ENCODE assay signal across 27 cellular contexts in genomic region chr21:40141621-40142020, GRCh38.
"Had no signal": no experiment of that assay in that cellular context is flagged by ENCODE, and none has a peak within 500 bp of the region (broad histone marks: within the 10 kb centered on the region; RNA-seq: fewer than 3 reads in every experiment).

No MANE protein-coding gene starts in this region.

- H3K36me3 Mint-ChIP-seq: stimulated activated effector memory CD8-positive, alpha-beta T cell treated with anti-CD3 and anti-CD28 coated beads, Interleukin-12 subunit alpha, Interleukin-12 subunit beta, amount 100 ng/mL, for 72 hours; stimulated activated memory B cell treated with anti-CD40 and anti-IgM and Interleukin-4, amounts not matched to agents 10 μg/mL and 1 μg/mL and 100 μg/mL, for 72 hours; stimulated activated naive B cell treated with anti-CD40 and anti-IgM and Interleukin-4, amounts not matched to agents 10 μg/mL and 1 μg/mL and 100 μg/mL, for 72 hours; type B pancreatic cell had no signal

- H3K27ac Mint-ChIP-seq: stimulated activated effector memory CD8-positive, alpha-beta T cell treated with anti-CD3 and anti-CD28 coated beads, Interleukin-12 subunit alpha, Interleukin-12 subunit beta, amount 100 ng/mL, for 72 hours; stimulated activated memory B cell treated with anti-CD40 and anti-IgM and Interleukin-4, amounts not matched to agents 10 μg/mL and 1 μg/mL and 100 μg/mL, for 72 hours; stimulated activated naive B cell treated with anti-CD40 and anti-IgM and Interleukin-4, amounts not matched to agents 10 μg/mL and 1 μg/mL and 100 μg/mL, for 72 hours; stimulated activated naive CD8-positive, alpha-beta T cell treated with anti-CD3 and anti-CD28 coated beads, Interleukin-15, amount 100 ng/mL, for 72 hours; stimulated activated naive CD8-positive, alpha-beta T cell treated with anti-CD3 and anti-CD28 coated beads, Interleukin-15, Interleukin-2, amounts not matched to agents 100 ng/mL and 50 ng/mL, for 24 hours; type B pancreatic cell had no signal

- H3K27ac ChIP-seq: stomach, suprapubic skin, testis, thoracic aorta, tibial artery, tibial nerve, upper lobe of left lung, upper lobe of right lung, uterus, vagina had no signal

- H3K9me3 ChIP-seq: stomach, suprapubic skin, testis, thoracic aorta, tibial artery, tibial nerve, upper lobe of left lung, upper lobe of right lung, uterus, vagina had no signal

- H3K36me3 ChIP-seq: stomach, suprapubic skin, thoracic aorta, tibial artery, tibial nerve, upper lobe of left lung, upper lobe of right lung, uterus, vagina had no signal

- H3K9me3 Mint-ChIP-seq: stimulated activated effector memory CD8-positive, alpha-beta T cell treated with anti-CD3 and anti-CD28 coated beads, Interleukin-12 subunit alpha, Interleukin-12 subunit beta, amount 100 ng/mL, for 72 hours; stimulated activated memory B cell treated with anti-CD40 and anti-IgM and Interleukin-4, amounts not matched to agents 10 μg/mL and 1 μg/mL and 100 μg/mL, for 72 hours; stimulated activated naive B cell treated with anti-CD40 and anti-IgM and Interleukin-4, amounts not matched to agents 10 μg/mL and 1 μg/mL and 100 μg/mL, for 72 hours; stimulated activated naive CD8-positive, alpha-beta T cell treated with anti-CD3 and anti-CD28 coated beads, Interleukin-15, amount 100 ng/mL, for 72 hours; stimulated activated naive CD8-positive, alpha-beta T cell treated with anti-CD3 and anti-CD28 coated beads, Interleukin-15, Interleukin-2, amounts not matched to agents 100 ng/mL and 50 ng/mL, for 24 hours; type B pancreatic cell had no signal

- ATAC-seq: stimulated activated effector memory CD8-positive, alpha-beta T cell treated with anti-CD3 and anti-CD28 coated beads, Interleukin-12 subunit alpha, Interleukin-12 subunit beta, amount 100 ng/mL, for 72 hours; stimulated activated naive CD8-positive, alpha-beta T cell treated with anti-CD3 and anti-CD28 coated beads, Interleukin-15, amount 100 ng/mL, for 72 hours; stimulated activated naive CD8-positive, alpha-beta T cell treated with anti-CD3 and anti-CD28 coated beads, Interleukin-15, Interleukin-2, amounts not matched to agents 100 U/mL and 50 U/mL, for 24 hours; upper lobe of right lung had no signal

- H3K4me1 ChIP-seq: stomach, suprapubic skin, testis, tibial artery, tibial nerve, upper lobe of left lung, uterus, vagina had no signal

- H3K27me3 ChIP-seq: suprapubic skin, testis, tibial nerve, upper lobe of left lung, upper lobe of right lung, uterus, vagina had no signal

- H3K4me3 ChIP-seq: stomach, suprapubic skin, testis, thoracic aorta, tibial artery, tibial nerve, upper lobe of left lung, upper lobe of right lung, uterus, vagina had no signal

- H3K4me3 Mint-ChIP-seq: stimulated activated effector memory CD8-positive, alpha-beta T cell treated with anti-CD3 and anti-CD28 coated beads, Interleukin-12 subunit alpha, Interleukin-12 subunit beta, amount 100 ng/mL, for 72 hours; stimulated activated memory B cell treated with anti-CD40 and anti-IgM and Interleukin-4, amounts not matched to agents 10 μg/mL and 1 μg/mL and 100 μg/mL, for 72 hours; stimulated activated naive B cell treated with anti-CD40 and anti-IgM and Interleukin-4, amounts not matched to agents 10 μg/mL and 1 μg/mL and 100 μg/mL, for 72 hours; stimulated activated naive CD8-positive, alpha-beta T cell treated with anti-CD3 and anti-CD28 coated beads, Interleukin-15, amount 100 ng/mL, for 72 hours; stimulated activated naive CD8-positive, alpha-beta T cell treated with anti-CD3 and anti-CD28 coated beads, Interleukin-15, Interleukin-2, amounts not matched to agents 100 ng/mL and 50 ng/mL, for 24 hours; type B pancreatic cell had no signal

- H3K4me1 Mint-ChIP-seq: stimulated activated effector memory CD8-positive, alpha-beta T cell treated with anti-CD3 and anti-CD28 coated beads, Interleukin-12 subunit alpha, Interleukin-12 subunit beta, amount 100 ng/mL, for 72 hours; stimulated activated memory B cell treated with anti-CD40 and anti-IgM and Interleukin-4, amounts not matched to agents 10 μg/mL and 1 μg/mL and 100 μg/mL, for 72 hours; stimulated activated naive CD8-positive, alpha-beta T cell treated with anti-CD3 and anti-CD28 coated beads, Interleukin-15, amount 100 ng/mL, for 72 hours had no signal

- DNase-seq: stimulated activated CD4-positive, alpha-beta T cell treated with anti-CD3 and anti-CD28 coated beads, Interleukin-2, amount 100 ng/mL, for 24 hours; stimulated activated CD4-positive, alpha-beta T cell treated with anti-CD3 and anti-CD28 coated beads, Interleukin-2, amount 100 ng/mL, for 48 hours; stimulated activated CD4-positive, alpha-beta T cell treated with anti-CD3 and anti-CD28 coated beads, Interleukin-4, amount 100 ng/mL, for 1 hour; stimulated activated CD4-positive, alpha-beta T cell treated with anti-CD3 and anti-CD28 coated beads, Interleukin-4, amount 100 ng/mL, for 24 hours; stimulated activated CD4-positive, alpha-beta T cell treated with anti-CD3 and anti-CD28 coated beads, Interleukin-4, amount 100 ng/mL, for 4 hours; stimulated activated CD8-positive, alpha-beta memory T cell treated with anti-CD3 and anti-CD28 coated beads, Interleukin-4, amount 100 ng/mL, for 48 hours; stimulated activated naive B cell treated with anti-CD40 and anti-IgM and Interleukin-4, amounts not matched to agents 10 μg/mL and 1 μg/mL and 100 μg/mL, for 72 hours; stimulated activated naive CD4-positive, alpha-beta T cell; stimulated activated naive CD4-positive, alpha-beta T cell treated with Interleukin-2 at 50 U/mL for 16 hours; stimulated activated naive CD8-positive, alpha-beta T cell treated with anti-CD3 and anti-CD28 coated beads, Interleukin-15, amount 100 ng/mL, for 72 hours; stimulated activated naive CD8-positive, alpha-beta T cell treated with anti-CD3 and anti-CD28 coated beads, Interleukin-15, Interleukin-2, amounts not matched to agents 100 U/mL and 50 U/mL, for 24 hours; stomach; substantia nigra; testis; tibial artery; trophoblast cell; upper lobe of right lung; uterus had no signal

- H3K27me3 Mint-ChIP-seq: stimulated activated memory B cell treated with anti-CD40 and anti-IgM and Interleukin-4, amounts not matched to agents 10 μg/mL and 1 μg/mL and 100 μg/mL, for 72 hours; stimulated activated naive B cell treated with anti-CD40 and anti-IgM and Interleukin-4, amounts not matched to agents 10 μg/mL and 1 μg/mL and 100 μg/mL, for 72 hours; stimulated activated naive CD8-positive, alpha-beta T cell treated with anti-CD3 and anti-CD28 coated beads, Interleukin-15, amount 100 ng/mL, for 72 hours; stimulated activated naive CD8-positive, alpha-beta T cell treated with anti-CD3 and anti-CD28 coated beads, Interleukin-15, Interleukin-2, amounts not matched to agents 100 ng/mL and 50 ng/mL, for 24 hours; type B pancreatic cell had no signal
